ENCODE assay signal across 1 cellular context in genomic region chr15:58742424-58743160, GRCh38.
TF ChIP-seq lines count a peak whose summit lies in the region.

No MANE protein-coding gene starts in this region.

TF ChIP-seq in HepG2, 621 proteins besides CTCF, POLR2A, EP300 and RAD21 (continued from another document):
- TF ChIP-seq, protein P1, sequence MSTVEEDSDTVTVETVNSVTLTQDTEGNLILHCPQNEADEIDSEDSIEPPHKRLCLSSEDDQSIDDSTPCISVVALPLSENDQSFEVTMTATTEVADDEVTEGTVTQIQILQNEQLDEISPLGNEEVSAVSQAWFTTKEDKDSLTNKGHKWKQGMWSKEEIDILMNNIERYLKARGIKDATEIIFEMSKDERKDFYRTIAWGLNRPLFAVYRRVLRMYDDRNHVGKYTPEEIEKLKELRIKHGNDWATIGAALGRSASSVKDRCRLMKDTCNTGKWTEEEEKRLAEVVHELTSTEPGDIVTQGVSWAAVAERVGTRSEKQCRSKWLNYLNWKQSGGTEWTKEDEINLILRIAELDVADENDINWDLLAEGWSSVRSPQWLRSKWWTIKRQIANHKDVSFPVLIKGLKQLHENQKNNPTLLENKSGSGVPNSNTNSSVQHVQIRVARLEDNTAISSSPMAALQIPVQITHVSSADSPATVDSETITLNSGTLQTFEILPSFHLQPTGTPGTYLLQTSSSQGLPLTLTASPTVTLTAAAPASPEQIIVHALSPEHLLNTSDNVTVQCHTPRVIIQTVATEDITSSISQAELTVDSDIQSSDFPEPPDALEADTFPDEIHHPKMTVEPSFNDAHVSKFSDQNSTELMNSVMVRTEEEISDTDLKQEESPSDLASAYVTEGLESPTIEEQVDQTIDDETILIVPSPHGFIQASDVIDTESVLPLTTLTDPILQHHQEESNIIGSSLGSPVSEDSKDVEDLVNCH (CRISPR knock-in tag; IDR thresholded peaks at IDR 0.05) = no peak
- TF ChIP-seq MZF1 (CRISPR knock-in tag; IDR thresholded peaks at IDR 0.05; ENCODE audit: borderline replicate concordance) (no peak), STAG1 (CRISPR knock-in tag; IDR thresholded peaks at IDR 0.05) (no peak), MTA3 (CRISPR knock-in tag; IDR thresholded peaks at IDR 0.05) (no peak), FOSL2 (CRISPR knock-in tag; IDR thresholded peaks at IDR 0.05) (0 out of 2 replicates have a peak, but pooled peaks have one; percentile 7), KLF15 (CRISPR knock-in tag; IDR thresholded peaks at IDR 0.05; ENCODE audit: borderline replicate concordance) (no peak), MIXL1 (CRISPR knock-in tag; IDR thresholded peaks at IDR 0.05) (no peak), ZNF430 (CRISPR knock-in tag; IDR thresholded peaks at IDR 0.05) (0 out of 2 replicates have a peak, but pooled peaks have one; percentile 30), ZNF317 (CRISPR knock-in tag; IDR thresholded peaks at IDR 0.05) (no peak), ZNF558 (CRISPR knock-in tag; IDR thresholded peaks at IDR 0.05; ENCODE audit: borderline replicate concordance) (no peak), ZFAT (CRISPR knock-in tag; conservative IDR thresholded peaks at IDR 0.05) (no peak), ZNF672 (CRISPR knock-in tag; IDR thresholded peaks at IDR 0.05) (no peak)
- TF ChIP-seq, protein P2, sequence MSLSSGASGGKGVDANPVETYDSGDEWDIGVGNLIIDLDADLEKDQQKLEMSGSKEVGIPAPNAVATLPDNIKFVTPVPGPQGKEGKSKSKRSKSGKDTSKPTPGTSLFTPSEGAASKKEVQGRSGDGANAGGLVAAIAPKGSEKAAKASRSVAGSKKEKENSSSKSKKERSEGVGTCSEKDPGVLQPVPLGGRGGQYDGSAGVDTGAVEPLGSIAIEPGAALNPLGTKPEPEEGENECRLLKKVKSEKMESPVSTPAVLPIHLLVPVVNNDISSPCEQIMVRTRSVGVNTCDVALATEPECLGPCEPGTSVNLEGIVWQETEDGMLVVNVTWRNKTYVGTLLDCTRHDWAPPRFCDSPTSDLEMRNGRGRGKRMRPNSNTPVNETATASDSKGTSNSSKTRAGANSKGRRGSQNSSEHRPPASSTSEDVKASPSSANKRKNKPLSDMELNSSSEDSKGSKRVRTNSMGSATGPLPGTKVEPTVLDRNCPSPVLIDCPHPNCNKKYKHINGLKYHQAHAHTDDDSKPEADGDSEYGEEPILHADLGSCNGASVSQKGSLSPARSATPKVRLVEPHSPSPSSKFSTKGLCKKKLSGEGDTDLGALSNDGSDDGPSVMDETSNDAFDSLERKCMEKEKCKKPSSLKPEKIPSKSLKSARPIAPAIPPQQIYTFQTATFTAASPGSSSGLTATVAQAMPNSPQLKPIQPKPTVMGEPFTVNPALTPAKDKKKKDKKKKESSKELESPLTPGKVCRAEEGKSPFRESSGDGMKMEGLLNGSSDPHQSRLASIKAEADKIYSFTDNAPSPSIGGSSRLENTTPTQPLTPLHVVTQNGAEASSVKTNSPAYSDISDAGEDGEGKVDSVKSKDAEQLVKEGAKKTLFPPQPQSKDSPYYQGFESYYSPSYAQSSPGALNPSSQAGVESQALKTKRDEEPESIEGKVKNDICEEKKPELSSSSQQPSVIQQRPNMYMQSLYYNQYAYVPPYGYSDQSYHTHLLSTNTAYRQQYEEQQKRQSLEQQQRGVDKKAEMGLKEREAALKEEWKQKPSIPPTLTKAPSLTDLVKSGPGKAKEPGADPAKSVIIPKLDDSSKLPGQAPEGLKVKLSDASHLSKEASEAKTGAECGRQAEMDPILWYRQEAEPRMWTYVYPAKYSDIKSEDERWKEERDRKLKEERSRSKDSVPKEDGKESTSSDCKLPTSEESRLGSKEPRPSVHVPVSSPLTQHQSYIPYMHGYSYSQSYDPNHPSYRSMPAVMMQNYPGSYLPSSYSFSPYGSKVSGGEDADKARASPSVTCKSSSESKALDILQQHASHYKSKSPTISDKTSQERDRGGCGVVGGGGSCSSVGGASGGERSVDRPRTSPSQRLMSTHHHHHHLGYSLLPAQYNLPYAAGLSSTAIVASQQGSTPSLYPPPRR (CRISPR knock-in tag; IDR thresholded peaks at IDR 0.05; ENCODE audit: borderline replicate concordance) = peak; percentile 11; the same call in 1 of the 2 replicates
- TF ChIP-seq, protein P3, sequence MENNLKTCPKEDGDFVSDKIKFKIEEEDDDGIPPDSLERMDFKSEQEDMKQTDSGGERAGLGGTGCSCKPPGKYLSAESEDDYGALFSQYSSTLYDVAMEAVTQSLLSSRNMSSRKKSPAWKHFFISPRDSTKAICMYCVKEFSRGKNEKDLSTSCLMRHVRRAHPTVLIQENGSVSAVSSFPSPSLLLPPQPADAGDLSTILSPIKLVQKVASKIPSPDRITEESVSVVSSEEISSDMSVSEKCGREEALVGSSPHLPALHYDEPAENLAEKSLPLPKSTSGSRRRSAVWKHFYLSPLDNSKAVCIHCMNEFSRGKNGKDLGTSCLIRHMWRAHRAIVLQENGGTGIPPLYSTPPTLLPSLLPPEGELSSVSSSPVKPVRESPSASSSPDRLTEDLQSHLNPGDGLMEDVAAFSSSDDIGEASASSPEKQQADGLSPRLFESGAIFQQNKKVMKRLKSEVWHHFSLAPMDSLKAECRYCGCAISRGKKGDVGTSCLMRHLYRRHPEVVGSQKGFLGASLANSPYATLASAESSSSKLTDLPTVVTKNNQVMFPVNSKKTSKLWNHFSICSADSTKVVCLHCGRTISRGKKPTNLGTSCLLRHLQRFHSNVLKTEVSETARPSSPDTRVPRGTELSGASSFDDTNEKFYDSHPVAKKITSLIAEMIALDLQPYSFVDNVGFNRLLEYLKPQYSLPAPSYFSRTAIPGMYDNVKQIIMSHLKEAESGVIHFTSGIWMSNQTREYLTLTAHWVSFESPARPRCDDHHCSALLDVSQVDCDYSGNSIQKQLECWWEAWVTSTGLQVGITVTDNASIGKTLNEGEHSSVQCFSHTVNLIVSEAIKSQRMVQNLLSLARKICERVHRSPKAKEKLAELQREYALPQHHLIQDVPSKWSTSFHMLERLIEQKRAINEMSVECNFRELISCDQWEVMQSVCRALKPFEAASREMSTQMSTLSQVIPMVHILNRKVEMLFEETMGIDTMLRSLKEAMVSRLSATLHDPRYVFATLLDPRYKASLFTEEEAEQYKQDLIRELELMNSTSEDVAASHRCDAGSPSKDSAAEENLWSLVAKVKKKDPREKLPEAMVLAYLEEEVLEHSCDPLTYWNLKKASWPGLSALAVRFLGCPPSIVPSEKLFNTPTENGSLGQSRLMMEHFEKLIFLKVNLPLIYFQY (CRISPR knock-in tag; IDR thresholded peaks at IDR 0.05; ENCODE audit: borderline replicate concordance) = no peak
- TF ChIP-seq, protein P4, sequence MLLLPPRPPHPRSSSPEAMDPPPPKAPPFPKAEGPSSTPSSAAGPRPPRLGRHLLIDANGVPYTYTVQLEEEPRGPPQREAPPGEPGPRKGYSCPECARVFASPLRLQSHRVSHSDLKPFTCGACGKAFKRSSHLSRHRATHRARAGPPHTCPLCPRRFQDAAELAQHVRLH (CRISPR knock-in tag; IDR thresholded peaks at IDR 0.05; ENCODE audit: borderline replicate concordance, low read depth) = no peak
- TF ChIP-seq, protein P5, sequence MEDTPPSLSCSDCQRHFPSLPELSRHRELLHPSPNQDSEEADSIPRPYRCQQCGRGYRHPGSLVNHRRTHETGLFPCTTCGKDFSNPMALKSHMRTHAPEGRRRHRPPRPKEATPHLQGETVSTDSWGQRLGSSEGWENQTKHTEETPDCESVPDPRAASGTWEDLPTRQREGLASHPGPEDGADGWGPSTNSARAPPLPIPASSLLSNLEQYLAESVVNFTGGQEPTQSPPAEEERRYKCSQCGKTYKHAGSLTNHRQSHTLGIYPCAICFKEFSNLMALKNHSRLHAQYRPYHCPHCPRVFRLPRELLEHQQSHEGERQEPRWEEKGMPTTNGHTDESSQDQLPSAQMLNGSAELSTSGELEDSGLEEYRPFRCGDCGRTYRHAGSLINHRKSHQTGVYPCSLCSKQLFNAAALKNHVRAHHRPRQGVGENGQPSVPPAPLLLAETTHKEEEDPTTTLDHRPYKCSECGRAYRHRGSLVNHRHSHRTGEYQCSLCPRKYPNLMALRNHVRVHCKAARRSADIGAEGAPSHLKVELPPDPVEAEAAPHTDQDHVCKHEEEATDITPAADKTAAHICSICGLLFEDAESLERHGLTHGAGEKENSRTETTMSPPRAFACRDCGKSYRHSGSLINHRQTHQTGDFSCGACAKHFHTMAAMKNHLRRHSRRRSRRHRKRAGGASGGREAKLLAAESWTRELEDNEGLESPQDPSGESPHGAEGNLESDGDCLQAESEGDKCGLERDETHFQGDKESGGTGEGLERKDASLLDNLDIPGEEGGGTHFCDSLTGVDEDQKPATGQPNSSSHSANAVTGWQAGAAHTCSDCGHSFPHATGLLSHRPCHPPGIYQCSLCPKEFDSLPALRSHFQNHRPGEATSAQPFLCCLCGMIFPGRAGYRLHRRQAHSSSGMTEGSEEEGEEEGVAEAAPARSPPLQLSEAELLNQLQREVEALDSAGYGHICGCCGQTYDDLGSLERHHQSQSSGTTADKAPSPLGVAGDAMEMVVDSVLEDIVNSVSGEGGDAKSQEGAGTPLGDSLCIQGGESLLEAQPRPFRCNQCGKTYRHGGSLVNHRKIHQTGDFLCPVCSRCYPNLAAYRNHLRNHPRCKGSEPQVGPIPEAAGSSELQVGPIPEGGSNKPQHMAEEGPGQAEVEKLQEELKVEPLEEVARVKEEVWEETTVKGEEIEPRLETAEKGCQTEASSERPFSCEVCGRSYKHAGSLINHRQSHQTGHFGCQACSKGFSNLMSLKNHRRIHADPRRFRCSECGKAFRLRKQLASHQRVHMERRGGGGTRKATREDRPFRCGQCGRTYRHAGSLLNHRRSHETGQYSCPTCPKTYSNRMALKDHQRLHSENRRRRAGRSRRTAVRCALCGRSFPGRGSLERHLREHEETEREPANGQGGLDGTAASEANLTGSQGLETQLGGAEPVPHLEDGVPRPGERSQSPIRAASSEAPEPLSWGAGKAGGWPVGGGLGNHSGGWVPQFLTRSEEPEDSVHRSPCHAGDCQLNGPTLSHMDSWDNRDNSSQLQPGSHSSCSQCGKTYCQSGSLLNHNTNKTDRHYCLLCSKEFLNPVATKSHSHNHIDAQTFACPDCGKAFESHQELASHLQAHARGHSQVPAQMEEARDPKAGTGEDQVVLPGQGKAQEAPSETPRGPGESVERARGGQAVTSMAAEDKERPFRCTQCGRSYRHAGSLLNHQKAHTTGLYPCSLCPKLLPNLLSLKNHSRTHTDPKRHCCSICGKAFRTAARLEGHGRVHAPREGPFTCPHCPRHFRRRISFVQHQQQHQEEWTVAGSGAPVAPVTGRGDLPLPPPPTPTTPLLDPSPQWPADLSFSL (CRISPR knock-in tag; IDR thresholded peaks at IDR 0.05) = peak; percentile 57; the same call in 1 of the 2 replicates
